Comparison of ENCODE assay signal across 13 cellular contexts in the genomic region with DNA sequence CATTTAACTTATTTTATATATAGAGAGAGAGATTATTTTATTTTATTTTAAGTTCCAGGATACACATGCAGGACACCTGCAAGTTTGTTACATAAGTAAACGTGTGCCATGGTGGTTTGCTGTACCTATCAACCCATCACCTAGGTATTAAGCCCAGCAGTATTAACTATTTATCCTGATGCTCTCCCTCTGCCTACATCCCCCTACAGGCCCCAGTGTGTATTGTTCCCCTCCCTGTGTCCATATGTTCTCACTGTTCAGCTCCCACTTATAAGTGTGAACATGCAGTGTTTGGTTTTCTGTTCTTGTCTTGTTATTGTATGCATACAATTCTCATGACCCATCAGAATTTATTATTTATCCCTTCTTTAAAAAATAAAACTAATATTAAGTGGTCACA. TPM values are rescaled to one million over a fixed set of nuclear protein-coding genes. Genes with fewer than 3 reads are reported as not detected.
DNase-seq lines count a peak whose midpoint lies in the region; ATAC-seq and TF ChIP-seq lines count a peak whose summit lies in the region.
"Had no signal": no experiment of that assay in that cellular context is flagged by ENCODE, and none has a peak within 500 bp of the region (broad histone marks: within the 10 kb centered on the region; RNA-seq: fewer than 3 reads in every experiment).

No MANE protein-coding gene starts in this region.

- no peak overlapping the region for H3K27ac ChIP-seq in OCI-LY7 (ENCODE audit: low read depth, low read length, poor library complexity, severe bottlenecking)
- no peak overlapping the region for H3K27ac ChIP-seq in substantia nigra (ENCODE audit: low read depth, low read length, poor library complexity, severe bottlenecking)
- H3K27ac ChIP-seq: cardiac muscle cell, skin epidermis had no signal

- H3K36me3 ChIP-seq in OCI-LY7 (ENCODE audit: insufficient read depth, low read length), result no peaks in the 10 kb centered on the region
- H3K36me3 ChIP-seq: cardiac muscle cell had no signal

- POLR2A ChIA-PET in OCI-LY7 (lab: Charles Lee), result no interaction called here
- POLR2A ChIA-PET in activated CD4-positive, alpha-beta T cell treated with anti-CD3 and anti-CD28 coated beads for 36 hours (lab: Charles Lee), result no interaction called here

- DNase-seq in NCI-H1105 treated with DMSO at 0.1 percent for 48 hours (lab: John Stamatoyannopoulos, UW), result peak; percentile 6
- no peak for DNase-seq in NCI-H1105 (lab: John Stamatoyannopoulos, UW)
- no peak for DNase-seq in OCI-LY7 (ENCODE audit: low spot score)
- no peak for DNase-seq in progenitor cell of endocrine pancreas (ENCODE audit: low spot score, unreplicated experiment)
- DNase-seq in activated CD4-positive, alpha-beta T cell treated with anti-CD3 and anti-CD28 coated beads for 36 hours, result no peak
- no peak for DNase-seq in substantia nigra (lab: John Stamatoyannopoulos, UW)
- DNase-seq: DMS153 had no signal

- peak; percentile 76 for ATAC-seq in HG02642 (IDR thresholded peaks at IDR 0.05; ENCODE audit: poor library complexity, unreplicated experiment)
- ATAC-seq in GM21576 (IDR thresholded peaks at IDR 0.05; ENCODE audit: unreplicated experiment), result no peak
- ATAC-seq in activated CD4-positive, alpha-beta T cell treated with anti-CD3 and anti-CD28 coated beads for 36 hours, result no peak
- ATAC-seq: esophagus mucosa had no signal

- no peaks in the 10 kb centered on the region for H3K9me3 Mint-ChIP-seq in progenitor cell of endocrine pancreas (ENCODE audit: low read depth)
- no peaks in the 10 kb centered on the region for H3K9me3 Mint-ChIP-seq in activated CD4-positive, alpha-beta T cell treated with anti-CD3 and anti-CD28 coated beads for 36 hours (ENCODE audit: low read depth)
- H3K9me3 Mint-ChIP-seq: activated T-helper 2 cell treated with anti-CD3 and anti-CD28 coated beads, Interferon-gamma antibody, Interleukin-2, Interleukin-4, amounts not matched to agents 10 μg/mL and 5 μg/mL and 100 μg/mL, durations not matched to agents 14 hours and 24 hours and 36 hours had no signal

- CTCF ChIA-PET in OCI-LY7 (lab: Charles Lee; ENCODE audit: unreplicated experiment), result no interaction called here
- CTCF ChIA-PET in activated CD4-positive, alpha-beta T cell treated with anti-CD3 and anti-CD28 coated beads for 36 hours (lab: Charles Lee), result no interaction called here

- no peak overlapping the region for H3K4me3 ChIP-seq in OCI-LY7 (ENCODE audit: low read depth, low read length, poor library complexity, severe bottlenecking)
- H3K4me3 ChIP-seq: cardiac muscle cell, skin epidermis had no signal

- intact Hi-C loops in OCI-LY7 (cut with micrococcal nuclease; ENCODE audit: unreplicated experiment), result loop anchor here (10.0 kb wide), 1 partner anchor 51 kb away; no protein-coding TSS in a partner anchor
- intact Hi-C loops in activated CD4-positive, alpha-beta T cell treated with anti-CD3 and anti-CD28 coated beads for 36 hours (cut with DNase I, micrococcal nuclease), result no loop called here

- no peaks in the 10 kb centered on the region for H3K27me3 Mint-ChIP-seq in progenitor cell of endocrine pancreas
- H3K27me3 Mint-ChIP-seq in activated CD4-positive, alpha-beta T cell treated with anti-CD3 and anti-CD28 coated beads for 36 hours, result no peaks in the 10 kb centered on the region

- no peaks in the 10 kb centered on the region for H3K9me2 ChIP-seq in OCI-LY7 (ENCODE audit: insufficient read depth, low read length)

- no peak overlapping the region for H3K4me2 ChIP-seq in OCI-LY7 (ENCODE audit: low read length)

- no peaks in the 10 kb centered on the region for H4K20me1 ChIP-seq in OCI-LY7 (ENCODE audit: insufficient read depth, low read length)

- H3K4me1 ChIP-seq in OCI-LY7 (ENCODE audit: insufficient read depth, low read length, poor library complexity, severe bottlenecking), result no peaks in the 10 kb centered on the region

- peak; percentile 57 for TF ChIP-seq CTCF in OCI-LY7 (conservative IDR thresholded peaks at IDR 0.05; ENCODE audit: low read length)
- peak; percentile 35 for TF ChIP-seq CTCF in progenitor cell of endocrine pancreas (IDR thresholded peaks at IDR 0.05; ENCODE audit: unreplicated experiment)

- no peaks in the 10 kb centered on the region for H3K9me3 ChIP-seq in OCI-LY7 (ENCODE audit: low read length)

- H3K79me2 ChIP-seq in OCI-LY7 (ENCODE audit: insufficient read depth, low read depth, low read length), result no peaks in the 10 kb centered on the region

- no peak overlapping the region for H3K4me3 Mint-ChIP-seq in progenitor cell of endocrine pancreas (ENCODE audit: low read depth)
- no peak overlapping the region for H3K4me3 Mint-ChIP-seq in activated CD4-positive, alpha-beta T cell treated with anti-CD3 and anti-CD28 coated beads for 36 hours

- H3K36me3 Mint-ChIP-seq in progenitor cell of endocrine pancreas (ENCODE audit: insufficient read depth), result no peaks in the 10 kb centered on the region
- H3K36me3 Mint-ChIP-seq in activated CD4-positive, alpha-beta T cell treated with anti-CD3 and anti-CD28 coated beads for 36 hours (ENCODE audit: low read depth), result no peaks in the 10 kb centered on the region

- no peaks in the 10 kb centered on the region for H3K4me1 Mint-ChIP-seq in progenitor cell of endocrine pancreas (ENCODE audit: low read depth)
- H3K4me1 Mint-ChIP-seq in activated CD4-positive, alpha-beta T cell treated with anti-CD3 and anti-CD28 coated beads for 36 hours, result no peaks in the 10 kb centered on the region

- no peak overlapping the region for H2AFZ ChIP-seq in OCI-LY7 (ENCODE audit: low read length)

- H3K27ac Mint-ChIP-seq in progenitor cell of endocrine pancreas, result no peak overlapping the region
- no peak overlapping the region for H3K27ac Mint-ChIP-seq in activated CD4-positive, alpha-beta T cell treated with anti-CD3 and anti-CD28 coated beads for 36 hours
- H3K27ac Mint-ChIP-seq: activated T-helper 2 cell treated with anti-CD3 and anti-CD28 coated beads, Interferon-gamma antibody, Interleukin-2, Interleukin-4, amounts not matched to agents 10 μg/mL and 5 μg/mL and 100 μg/mL, durations not matched to agents 14 hours and 24 hours and 36 hours had no signal

- BruUV-seq in OCI-LY7 (replicated peaks; lab: Mats Ljungman, UMichigan), result no TSS peak

RNA-seq across cellular contexts. Expression of a gene that starts 34.6 kb away (rescaled TPM):
- 0.10 and 0.16 TPM in 2 replicates for total RNA-seq in OCI-LY7 (2014; rRNA removed; shearing (Covaris generic))
- total RNA-seq in OCI-LY7 (2022), result 0.39 TPM in 1 of 2 replicates, not detected in the other
- 0.44 and 0.89 TPM in 2 replicates for total RNA-seq in progenitor cell of endocrine pancreas
- total RNA-seq in activated CD4-positive, alpha-beta T cell treated with anti-CD3 and anti-CD28 coated beads for 36 hours, result 1 to 10 TPM in 1 of 2 experiments, under 1 TPM in 1; 0.94 to 2.0 TPM
- total RNA-seq: esophagus mucosa had no signal
